ENCODE assay signal across 16 cellular contexts in genomic region chr17:80026359-80027042, GRCh38. TPM values are rescaled to one million over a fixed set of nuclear protein-coding genes. Genes with fewer than 3 reads are reported as not detected.
DNase-seq lines count a peak whose midpoint lies in the region; ATAC-seq and TF ChIP-seq lines count a peak whose summit lies in the region.
"Had no signal": no experiment of that assay in that cellular context is flagged by ENCODE, and none has a peak within 500 bp of the region (broad histone marks: within the 10 kb centered on the region; RNA-seq: fewer than 3 reads in every experiment).

No MANE protein-coding gene starts in this region.

- no peaks in the 10 kb centered on the region for H3K27me3 Mint-ChIP-seq in MCF 10A (ENCODE audit: insufficient read depth, unreplicated experiment)
- no peaks in the 10 kb centered on the region for H3K27me3 Mint-ChIP-seq in activated CD4-positive, alpha-beta memory T cell treated with anti-CD3 and anti-CD28 coated beads for 36 hours
- H3K27me3 Mint-ChIP-seq: CD4-positive, CD25-positive, alpha-beta regulatory T cell; naive thymus-derived CD8-positive, alpha-beta T cell; stimulated activated naive CD8-positive, alpha-beta T cell treated with anti-CD3 and anti-CD28 coated beads, Interleukin-15, Interleukin-2, amounts not matched to agents 100 ng/mL and 50 ng/mL, for 24 hours had no signal

- H3K4me3 Mint-ChIP-seq in MCF 10A (ENCODE audit: unreplicated experiment), result no peak overlapping the region
- H3K4me3 Mint-ChIP-seq in activated CD4-positive, alpha-beta memory T cell treated with anti-CD3 and anti-CD28 coated beads for 36 hours, result no peak overlapping the region
- H3K4me3 Mint-ChIP-seq: CD4-positive, CD25-positive, alpha-beta regulatory T cell; naive thymus-derived CD8-positive, alpha-beta T cell; stimulated activated naive CD8-positive, alpha-beta T cell treated with anti-CD3 and anti-CD28 coated beads, Interleukin-15, Interleukin-2, amounts not matched to agents 100 ng/mL and 50 ng/mL, for 24 hours had no signal

- no peaks in the 10 kb centered on the region for H3K9me3 ChIP-seq in breast epithelium
- no peaks in the 10 kb centered on the region for H3K9me3 ChIP-seq in transverse colon

- TF ChIP-seq CTCF in breast epithelium (IDR thresholded peaks at IDR 0.05) (no peak), MCF 10A (IDR thresholded peaks at IDR 0.05; ENCODE audit: unreplicated experiment) (no peak), transverse colon (IDR thresholded peaks at IDR 0.05) (no peak)

- no peaks in the 10 kb centered on the region for H3K36me3 ChIP-seq in breast epithelium
- H3K36me3 ChIP-seq in transverse colon, result no peaks in the 10 kb centered on the region

- H3K36me3 Mint-ChIP-seq in MCF 10A (ENCODE audit: insufficient read depth, unreplicated experiment), result peaks cover 6% of the 10 kb centered on the region
- H3K36me3 Mint-ChIP-seq in activated CD4-positive, alpha-beta memory T cell treated with anti-CD3 and anti-CD28 coated beads for 36 hours, result no peaks in the 10 kb centered on the region
- H3K36me3 Mint-ChIP-seq: naive thymus-derived CD8-positive, alpha-beta T cell had no signal

- intact Hi-C loops in breast epithelium (cut with DNase I; ENCODE audit: low total_unique reads) (no loop called here), MCF 10A (cut with micrococcal nuclease) (no loop called here), transverse colon (cut with DNase I; ENCODE audit: low total_unique reads) (no loop called here)
- intact Hi-C loops in activated CD4-positive, alpha-beta memory T cell treated with anti-CD3 and anti-CD28 coated beads for 36 hours (cut with micrococcal nuclease), result no loop called here

- H3K27me3 ChIP-seq in breast epithelium (no peaks in the 10 kb centered on the region), transverse colon (no peaks in the 10 kb centered on the region)

- H3K9me3 Mint-ChIP-seq in MCF 10A (ENCODE audit: unreplicated experiment), result no peaks in the 10 kb centered on the region
- H3K9me3 Mint-ChIP-seq in activated CD4-positive, alpha-beta memory T cell treated with anti-CD3 and anti-CD28 coated beads for 36 hours, result no peaks in the 10 kb centered on the region
- H3K9me3 Mint-ChIP-seq: CD4-positive, CD25-positive, alpha-beta regulatory T cell; naive thymus-derived CD8-positive, alpha-beta T cell; stimulated activated naive CD8-positive, alpha-beta T cell treated with anti-CD3 and anti-CD28 coated beads, Interleukin-15, Interleukin-2, amounts not matched to agents 100 ng/mL and 50 ng/mL, for 24 hours had no signal

- ATAC-seq in left lobe of liver (peak; percentile 46), GM18517 (IDR thresholded peaks at IDR 0.05; ENCODE audit: unreplicated experiment) (no peak)
- ATAC-seq: naive thymus-derived CD8-positive, alpha-beta T cell had no signal

- TF ChIP-seq POLR2A in breast epithelium (IDR thresholded peaks at IDR 0.05) (no peak), transverse colon (IDR thresholded peaks at IDR 0.05) (no peak)

- H3K4me1 ChIP-seq in breast epithelium, result peaks cover 19 to 38% of the 10 kb centered on the region in 2 donors
- peaks cover 0 to 53% (median 31%) of the 10 kb centered on the region in 4 donors for H3K4me1 ChIP-seq in transverse colon

- H3K4me3 ChIP-seq in breast epithelium (no peak overlapping the region), transverse colon (no peak overlapping the region)
- H3K4me3 ChIP-seq: lung had no signal

- POLR2A ChIA-PET in MCF 10A (lab: Yijun Ruan, JAX), result interaction anchor here (0.6 to 1.8 kb wide), 2 partner anchors 18 to 33 kb away, joined by 3 to 5 read pairs; no protein-coding TSS in a partner anchor
- POLR2A ChIA-PET in activated CD4-positive, alpha-beta memory T cell treated with anti-CD3 and anti-CD28 coated beads for 36 hours (lab: Charles Lee), result no interaction called here

- peak in 1 of 2 donors; percentile 70 for DNase-seq in breast epithelium (ENCODE audit: low spot score in 2 of 2)
- no peak for DNase-seq in MCF 10A (ENCODE audit: unreplicated experiment)
- DNase-seq in NCI-H82 (lab: John Stamatoyannopoulos, UW), result peak; percentile 59
- peak; percentile 86 for DNase-seq in left lobe of liver (ENCODE audit: low spot score)
- DNase-seq in transverse colon, result peak; percentile 44
- DNase-seq in activated gamma-delta T cell (lab: John Stamatoyannopoulos, UW), result no peak
- DNase-seq in activated CD4-positive, alpha-beta memory T cell treated with anti-CD3 and anti-CD28 coated beads for 36 hours, result no peak
- DNase-seq: activated CD4-positive, alpha-beta T cell treated with anti-CD3 and anti-CD28 coated beads for 1 hour; activated naive CD4-positive, alpha-beta T cell; CD4-positive, CD25-positive, alpha-beta regulatory T cell; erythroblast; naive thymus-derived CD8-positive, alpha-beta T cell; T-helper 2 cell had no signal

- BruUV-seq in MCF 10A (replicated peaks; lab: Mats Ljungman, UMichigan), result no TSS peak

- CTCF ChIA-PET in MCF 10A (lab: Yijun Ruan, JAX), result interaction anchor here (0.9 to 4.0 kb wide), 4 partner anchors 18 to 34 kb away, joined by 3 to 29 read pairs (median 4); no protein-coding TSS in a partner anchor
- CTCF ChIA-PET in activated CD4-positive, alpha-beta memory T cell treated with anti-CD3 and anti-CD28 coated beads for 36 hours (lab: Charles Lee), result interaction anchor here (4.3 kb wide), 1 partner anchor 18 kb away, joined by 18 read pairs; no protein-coding TSS in a partner anchor

- no peak for TF ChIP-seq EP300 in transverse colon (IDR thresholded peaks at IDR 0.05; ENCODE audit: low read depth)

- peaks cover 22% of the 10 kb centered on the region for H3K4me1 Mint-ChIP-seq in MCF 10A (ENCODE audit: insufficient read depth, unreplicated experiment)
- no peaks in the 10 kb centered on the region for H3K4me1 Mint-ChIP-seq in activated CD4-positive, alpha-beta memory T cell treated with anti-CD3 and anti-CD28 coated beads for 36 hours (ENCODE audit: low read depth)
- H3K4me1 Mint-ChIP-seq: CD4-positive, CD25-positive, alpha-beta regulatory T cell had no signal

- H3K27ac Mint-ChIP-seq in MCF 10A (ENCODE audit: low read depth, unreplicated experiment), result no peak overlapping the region
- no peak overlapping the region for H3K27ac Mint-ChIP-seq in activated CD4-positive, alpha-beta memory T cell treated with anti-CD3 and anti-CD28 coated beads for 36 hours
- H3K27ac Mint-ChIP-seq: CD4-positive, CD25-positive, alpha-beta regulatory T cell; stimulated activated naive CD8-positive, alpha-beta T cell treated with anti-CD3 and anti-CD28 coated beads, Interleukin-15, Interleukin-2, amounts not matched to agents 100 ng/mL and 50 ng/mL, for 24 hours had no signal

- WGBS in transverse colon (ENCODE audit: low coverage in 1 of 2), 2 donors, result 67% methylated on average over 10 of the region's 10 CpGs; no CpG with 5 or more reads in 1 of the 2 donors

- in situ Hi-C loops in transverse colon (cut with MboI; ENCODE audit: low pct_ligation_motif_present in 1 of 4, low pct_unique_long_range_greater_than_20kb in 1 of 4, low sequenced_read_pairs in 3 of 4), result no loop called here

- H3K27ac ChIP-seq in breast epithelium, result peak overlapping the region; percentile 64 to 82
- H3K27ac ChIP-seq in transverse colon, result peak overlapping the region in 2 of 4 donors; percentile 13 to 28

RNA-seq across cellular contexts. Expression of gene TBC1D16, which starts 9.2 kb away (rescaled TPM):
- total RNA-seq in breast epithelium (10 to 100 TPM; 27.1 to 92.2 (median 32.8) TPM), MCF 10A (2022) (21.1 and 26.5 TPM in 2 replicates), left lobe of liver (16.4 TPM), transverse colon (10 to 100 TPM; 12.3 to 22.4 (median 18.1) TPM)
- 1 to 10 TPM; 5.4 TPM for total RNA-seq in activated CD4-positive, alpha-beta memory T cell treated with anti-CD3 and anti-CD28 coated beads for 36 hours

RNA-seq across cellular contexts. Expression of gene CCDC40, which starts 9.9 kb away (rescaled TPM):
- total RNA-seq in breast epithelium, result 10 to 100 TPM in 2 of 3 donors, 1 to 10 TPM in 1; 7.4 to 11.8 (median 11.6) TPM
- 4.1 and 4.8 TPM in 2 replicates for total RNA-seq in MCF 10A (2022)
- total RNA-seq in left lobe of liver, result 6.8 TPM
- total RNA-seq in transverse colon, result 1 to 10 TPM in 3 of 4 donors, under 1 TPM in 1; 0.75 to 2.8 (median 2.0) TPM
- under 1 TPM; 0.82 to 1.00 TPM for total RNA-seq in activated CD4-positive, alpha-beta memory T cell treated with anti-CD3 and anti-CD28 coated beads for 36 hours

Comparison
In these comparisons a context has a peak if more than half of its experiments do, and no peak if none do; other contexts are left out.
1. DNase-seq: peak in NCI-H82 (single experiment), left lobe of liver (single experiment) and transverse colon (single experiment); none in MCF 10A (single experiment), activated gamma-delta T cell (single experiment) and activated CD4-positive, alpha-beta memory T cell treated with anti-CD3 and anti-CD28 coated beads for 36 hours (single experiment).